ENCODE assay signal across 28 cellular contexts in the genomic region with DNA sequence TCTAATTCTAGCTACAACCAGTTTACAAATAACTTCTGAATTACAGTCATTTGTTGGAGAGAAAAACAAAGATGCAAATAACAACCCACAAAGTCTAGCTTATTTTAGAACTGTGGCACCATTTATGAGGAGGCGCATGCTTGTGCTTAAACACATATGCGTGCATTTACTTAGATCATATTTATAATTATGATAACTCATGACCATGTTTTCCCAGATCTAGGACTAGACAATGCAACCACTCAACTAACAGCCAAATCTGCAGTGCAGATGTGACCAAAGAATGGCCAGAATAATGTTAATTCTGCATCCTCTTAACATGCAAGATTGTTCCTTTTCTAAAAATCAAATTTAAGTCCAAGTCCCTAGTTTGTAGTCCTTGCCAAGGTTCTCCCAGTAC.
"Had no signal": no experiment of that assay in that cellular context is flagged by ENCODE, and none has a peak within 500 bp of the region (broad histone marks: within the 10 kb centered on the region; RNA-seq: fewer than 3 reads in every experiment).

No MANE protein-coding gene starts in this region.

- H3K4me1 ChIP-seq: adrenal gland, ascending aorta, body of pancreas, breast epithelium had no signal

- H3K36me3 ChIP-seq: adrenal gland, ascending aorta, brain microvascular endothelial cell, breast epithelium, cardiac muscle cell had no signal

- H3K9me3 ChIP-seq: adrenal gland, ascending aorta, breast epithelium had no signal

- H3K27me3 ChIP-seq: adrenal gland, ascending aorta, body of pancreas, brain microvascular endothelial cell, breast epithelium, cardiac muscle cell had no signal

- H3K27ac ChIP-seq: adrenal gland, ascending aorta, body of pancreas, brain microvascular endothelial cell, breast epithelium, cardiac muscle cell had no signal

- H3K4me3 ChIP-seq: adrenal gland, ascending aorta, body of pancreas, breast epithelium, cardiac muscle cell had no signal

- DNase-seq: activated effector memory CD4-positive, alpha-beta T cell treated with anti-CD3 and anti-CD28 coated beads, Interleukin-2, amount 50 U/mL, for 16 hours; activated effector memory CD4-positive, alpha-beta T cell treated with Interleukin-2 at 50 U/mL for 16 hours; activated gamma-delta T cell; activated gamma-delta T cell treated with Interleukin-2 at 50 U/mL for 16 hours; activated naive CD4-positive, alpha-beta T cell; activated naive CD4-positive, alpha-beta T cell treated with anti-CD3 and anti-CD28 coated beads for 36 hours; activated naive CD4-positive, alpha-beta T cell treated with anti-CD3 and anti-CD28 coated beads, Interleukin-2, amount 10 ng/mL, durations not matched to agents 7 days and 5 days; activated naive CD4-positive, alpha-beta T cell treated with anti-CD3 and anti-CD28 coated beads, Interleukin-2, amount 50 U/mL, for 16 hours; activated naive CD4-positive, alpha-beta T cell treated with Interleukin-2 at 50 U/mL for 16 hours; activated naive CD8-positive, alpha-beta T cell treated with anti-CD3 and anti-CD28 coated beads for 36 hours; activated naive CD8-positive, alpha-beta T cell treated with anti-CD3 and anti-CD28 coated beads, Interleukin-2, amount 10 ng/mL, durations not matched to agents 7 days and 5 days; activated naive CD8-positive, alpha-beta T cell treated with anti-CD3 and anti-CD28 coated beads, Interleukin-2, amount 50 U/mL, for 24 hours; activated T-cell treated with anti-CD3 and anti-CD28 coated beads for 4 hours; activated T-cell treated with anti-CD3 and anti-CD28 coated beads, Interleukin-2, amount 50 U/mL, for 24 hours; activated T-cell treated with anti-CD3 and anti-CD28 coated beads, Interleukin-2, amount 50 U/mL, for 4 hours; activated T-cell treated with anti-CD3 and anti-CD28 coated beads, Interleukin-2, amount 50 U/mL, for 72 hours; adrenal gland; amniotic stem cell; anterior cingulate cortex; aorta; body of pancreas; brain microvascular endothelial cell; caudate nucleus; central memory CD4-positive, alpha-beta T cell; cerebellar nuclear complex had no signal
